In the genomic region with DNA sequence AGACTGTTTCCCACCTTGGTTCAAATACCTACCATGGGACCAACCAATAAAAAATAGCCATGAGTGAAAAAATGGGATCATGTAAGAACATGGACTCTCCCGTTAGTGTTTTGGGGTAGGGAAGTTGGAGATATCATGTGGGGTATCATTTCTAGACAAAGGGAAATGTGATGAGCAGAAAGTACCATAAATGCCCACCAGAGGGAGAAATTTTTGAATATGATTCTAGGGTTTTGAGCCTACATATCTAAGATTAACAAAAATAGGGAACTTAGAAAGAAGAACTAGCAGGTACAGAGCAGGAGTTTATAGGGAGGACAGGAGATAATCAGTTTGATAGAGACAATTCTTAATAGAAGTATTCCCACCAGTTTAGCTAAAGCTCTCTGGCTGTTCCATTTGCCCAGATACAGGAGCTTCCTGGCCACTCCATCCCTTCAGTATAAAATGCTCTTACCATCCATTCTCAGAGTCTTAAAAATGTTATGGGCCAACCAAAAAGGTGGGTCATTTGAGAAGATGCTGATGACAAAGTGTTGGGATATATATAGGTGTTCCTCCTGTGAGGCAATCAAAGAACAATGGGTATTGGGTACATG, we compare ENCODE assay signal across 10 cellular contexts. TPM values are rescaled to one million over a fixed set of nuclear protein-coding genes. Genes with fewer than 3 reads are reported as not detected.
DNase-seq lines count a peak whose midpoint lies in the region; ATAC-seq and TF ChIP-seq lines count a peak whose summit lies in the region.
"Had no signal": no experiment of that assay in that cellular context is flagged by ENCODE, and none has a peak within 500 bp of the region (broad histone marks: within the 10 kb centered on the region; RNA-seq: fewer than 3 reads in every experiment).

No MANE protein-coding gene starts in this region.

- no peak for ATAC-seq in body of pancreas
- ATAC-seq in GM21390 (IDR thresholded peaks at IDR 0.05; ENCODE audit: unreplicated experiment), result no peak

- H3K27me3 Mint-ChIP-seq in nephron progenitor cell (ENCODE audit: low read depth, poor library complexity), result peaks cover 5% of the 10 kb centered on the region

- H3K9me3 Mint-ChIP-seq in nephron progenitor cell, result no peaks in the 10 kb centered on the region

- peaks cover 7% of the 10 kb centered on the region for H3K4me1 ChIP-seq in body of pancreas

- H3K36me3 ChIP-seq in body of pancreas (replicated peaks in 1 of 2; ENCODE audit: insufficient read depth in 1 of 2, low read depth in 2 of 2), result no peaks in the 10 kb centered on the region
- H3K36me3 ChIP-seq: BLaER1 treated with 17β-estradiol and CSF1 and Interleukin-3, amounts not matched to agents 10 nM and 100 nM had no signal

- peaks cover 27% of the 10 kb centered on the region for H3K4me1 Mint-ChIP-seq in nephron progenitor cell

- TF ChIP-seq CTCF in body of pancreas (IDR thresholded peaks at IDR 0.05), result peak; percentile 50 to 76 (median 62)
- TF ChIP-seq CTCF in nephron progenitor cell (IDR thresholded peaks at IDR 0.05), result peak; percentile 51

- 0% methylated on average over 1 of the region's 1 CpG for WGBS in body of pancreas, 2 donors

- H3K4me3 ChIP-seq in body of pancreas, result no peak overlapping the region
- H3K4me3 ChIP-seq: BLaER1 treated with 17β-estradiol and CSF1 and Interleukin-3, amounts not matched to agents 10 nM and 100 nM; skin epidermis had no signal

- H3K36me3 Mint-ChIP-seq in nephron progenitor cell (ENCODE audit: low read depth), result no peaks in the 10 kb centered on the region

- H3K4me3 Mint-ChIP-seq in nephron progenitor cell, result no peak overlapping the region

- H3K27ac Mint-ChIP-seq in nephron progenitor cell, result no peak overlapping the region

- H3K27me3 ChIP-seq in body of pancreas, result no peaks in the 10 kb centered on the region
- H3K27me3 ChIP-seq: BLaER1 treated with 17β-estradiol and CSF1 and Interleukin-3, amounts not matched to agents 10 nM and 100 nM had no signal

- H3K27ac ChIP-seq in body of pancreas, result no peak overlapping the region
- H3K27ac ChIP-seq: BLaER1 treated with 17β-estradiol and CSF1 and Interleukin-3, amounts not matched to agents 10 nM and 100 nM; skin epidermis had no signal

- TF ChIP-seq POLR2A in body of pancreas (IDR thresholded peaks at IDR 0.05), result no peak

- intact Hi-C loops in body of pancreas (cut with DNase I), result no loop called here

- H3K9me3 ChIP-seq in body of pancreas, result no peaks in the 10 kb centered on the region
- H3K9me3 ChIP-seq: BLaER1 treated with 17β-estradiol and CSF1 and Interleukin-3, amounts not matched to agents 10 nM and 100 nM had no signal

- DNase-seq in NCI-H1417 (lab: John Stamatoyannopoulos, UW), result peak; percentile 3 to 51 (median 5)
- DNase-seq in NCI-H1417 treated with DMSO at 0.1 percent for 48 hours (lab: John Stamatoyannopoulos, UW), result no peak
- DNase-seq in NCI-H146 (lab: John Stamatoyannopoulos, UW), result peak; percentile 8
- DNase-seq in body of pancreas, result no peak
- DNase-seq in nephron progenitor cell, result no peak
- DNase-seq in activated CD8-positive, alpha-beta memory T cell treated with anti-CD3 and anti-CD28 coated beads, Interleukin-2, amount 50 U/mL, for 48 hours, result no peak
- no peak for DNase-seq in T1000 (lab: John Stamatoyannopoulos, UW)

RNA-seq across cellular contexts. Expression of gene CPOX, which starts 3.6 kb away (rescaled TPM):
- 10 to 100 TPM; 14.8 to 25.4 TPM for total RNA-seq in body of pancreas

Comparison
In these comparisons a context has a peak if more than half of its experiments do, and no peak if none do; other contexts are left out.
1. DNase-seq: peak in NCI-H1417 (3 of 3) and NCI-H146 (single experiment); none in NCI-H1417 treated with DMSO at 0.1 percent for 48 hours (single experiment), body of pancreas (0 of 4), nephron progenitor cell (single experiment), activated CD8-positive, alpha-beta memory T cell treated with anti-CD3 and anti-CD28 coated beads, Interleukin-2, amount 50 U/mL, for 48 hours (single experiment) and T1000 (single experiment).